9 cellular contexts compared by ENCODE assay signal in genomic region chr11:125874556-125875124, GRCh38. TPM values are rescaled to one million over a fixed set of nuclear protein-coding genes. Genes with fewer than 3 reads are reported as not detected.
DNase-seq lines count a peak whose midpoint lies in the region; ATAC-seq and TF ChIP-seq lines count a peak whose summit lies in the region.
"Had no signal": no experiment of that assay in that cellular context is flagged by ENCODE, and none has a peak within 500 bp of the region (broad histone marks: within the 10 kb centered on the region; RNA-seq: fewer than 3 reads in every experiment).

No MANE protein-coding gene starts in this region.

- no peaks in the 10 kb centered on the region for H3K36me3 ChIP-seq in neuronal stem cell (replicated peaks in 1 of 2; ENCODE audit: control insufficient read depth in 2 of 2, insufficient read depth in 2 of 2, low read length in 2 of 2)

- H3K14ac ChIP-seq in neuronal stem cell (ENCODE audit: low read length): no peak overlapping the region

- no peak overlapping the region for H2AK5ac ChIP-seq in neuronal stem cell (ENCODE audit: low read depth, low read length)

- H2BK12ac ChIP-seq in neuronal stem cell (ENCODE audit: low read length): no peak overlapping the region

- H4K8ac ChIP-seq in neuronal stem cell (ENCODE audit: low read depth, low read length): no peak overlapping the region

- no peak overlapping the region for H3K18ac ChIP-seq in neuronal stem cell (ENCODE audit: low read length)

- ATAC-seq in GM18867 (IDR thresholded peaks at IDR 0.05; ENCODE audit: unreplicated experiment) (peak; percentile 70), HG03469 (IDR thresholded peaks at IDR 0.05; ENCODE audit: unreplicated experiment) (peak; percentile 83), foreskin keratinocyte (peak; percentile 90)

- H2BK15ac ChIP-seq in neuronal stem cell (ENCODE audit: low read length): no peak overlapping the region

- H3K4me2 ChIP-seq in neuronal stem cell (ENCODE audit: insufficient read depth, low read length, poor library complexity, severe bottlenecking): no peak overlapping the region

- H3K4me3 ChIP-seq in neuronal stem cell (ENCODE audit: low read length in 2 of 2): no peak overlapping the region

- H2BK5ac ChIP-seq in neuronal stem cell (ENCODE audit: low read length): no peak overlapping the region

- no peak overlapping the region for H2BK120ac ChIP-seq in neuronal stem cell (ENCODE audit: low read depth, low read length)

- peaks cover 1 to 6% of the 10 kb centered on the region in 2 donors for H3K9me3 ChIP-seq in neuronal stem cell (replicated peaks in 1 of 2; ENCODE audit: control insufficient read depth in 2 of 2, insufficient read depth in 1 of 2, low read depth in 1 of 2, low read length in 2 of 2)

- H3K27ac ChIP-seq in C4-2B (peak overlapping the region; percentile 66), foreskin keratinocyte (no peak overlapping the region), neuronal stem cell (replicated peaks; ENCODE audit: low read length) (no peak overlapping the region)

- no peak overlapping the region for H3K4ac ChIP-seq in neuronal stem cell (ENCODE audit: low read length)

- H3K23ac ChIP-seq in neuronal stem cell (ENCODE audit: low read depth, low read length, poor library complexity): no peak overlapping the region

- TF ChIP-seq CTCF in C4-2B (conservative IDR thresholded peaks at IDR 0.05) (peak; percentile 92), foreskin keratinocyte (conservative IDR thresholded peaks at IDR 0.05) (peak; percentile 81)

- no peak overlapping the region for H3K9ac ChIP-seq in neuronal stem cell (ENCODE audit: low read depth, low read length, poor library complexity)

- H3K4me1 ChIP-seq in foreskin keratinocyte (no peaks in the 10 kb centered on the region), neuronal stem cell (ENCODE audit: control insufficient read depth in 2 of 2, insufficient read depth in 1 of 2, low read depth in 1 of 2, low read length in 2 of 2) (no peaks in the 10 kb centered on the region)

- no peaks in the 10 kb centered on the region for H3K27me3 ChIP-seq in foreskin keratinocyte
- no peaks in the 10 kb centered on the region for H3K27me3 ChIP-seq in neuronal stem cell (ENCODE audit: control insufficient read depth in 3 of 3, insufficient read depth in 3 of 3, low read depth in 1 of 3, low read length in 3 of 3)

- no peak overlapping the region for H4K91ac ChIP-seq in neuronal stem cell (ENCODE audit: low read depth, low read length, poor library complexity)

- peak overlapping the region; percentile 54 for H2AFZ ChIP-seq in neuronal stem cell (ENCODE audit: low read length)

- H3K79me1 ChIP-seq in neuronal stem cell (ENCODE audit: low read depth, low read length): no peaks in the 10 kb centered on the region

- DNase-seq in NCI-H69 (lab: John Stamatoyannopoulos, UW) (peak; percentile 81), activated T-cell treated with anti-CD3 and anti-CD28 coated beads for 4 hours (peak; percentile 22), foreskin keratinocyte (peak in 1 of 2 donors; percentile 45), neuronal stem cell (ENCODE audit: low spot score) (peak; percentile 72), GM19238 (ENCODE audit: insufficient read length, low spot score) (no peak)

- WGBS in neuronal stem cell (ENCODE audit: extremely low coverage in 2 of 2, insufficient read length in 2 of 2, insufficient replicate concordance in 1 of 2), 2 donors: no CpG with 5 or more reads among the region's 8 CpGs

RNA-seq across cellular contexts. Expression of gene HYLS1, which starts 12.8 kb away (rescaled TPM):
- 13.3 and 14.7 TPM in 2 replicates for total RNA-seq in foreskin keratinocyte
- polyA plus RNA-seq in foreskin keratinocyte: 10.4 and 14.6 TPM in 2 replicates
- polyA plus RNA-seq in neuronal stem cell (2013, experiment 1 of 2): 7.1 TPM
- 6.8 TPM for polyA plus RNA-seq in neuronal stem cell (2013, experiment 2 of 2)

RNA-seq across cellular contexts. Expression of gene PUS3, which starts 28.4 kb away (rescaled TPM):
- total RNA-seq in foreskin keratinocyte: 12.8 and 13.8 TPM in 2 replicates
- polyA plus RNA-seq in foreskin keratinocyte: 8.9 and 12.9 TPM in 2 replicates
- 16.9 TPM for polyA plus RNA-seq in neuronal stem cell (2013, experiment 1 of 2)
- 18.4 TPM for polyA plus RNA-seq in neuronal stem cell (2013, experiment 2 of 2)

RNA-seq across cellular contexts. Expression of gene DDX25, which starts 29.7 kb away (rescaled TPM):
- not detected in 2 replicates for total RNA-seq in foreskin keratinocyte
- polyA plus RNA-seq in foreskin keratinocyte: 0.02 TPM in 1 of 2 replicates, not detected in the other
- polyA plus RNA-seq in neuronal stem cell (2013, experiment 1 of 2): 7.2 TPM
- polyA plus RNA-seq in neuronal stem cell (2013, experiment 2 of 2): 7.3 TPM
- total RNA-seq: T-helper 1 cell treated with Interleukin-12 subunit alpha and Interleukin-12 subunit beta and Interleukin-4 antibody, amounts not matched to agents 30 ng/mL and 1 ng/mL, for 36 hours had no signal

RNA-seq across cellular contexts. Expression of gene PATE4, which starts 41.5 kb away (rescaled TPM):
- total RNA-seq in foreskin keratinocyte: not detected in 2 replicates
- not detected in 2 replicates for polyA plus RNA-seq in foreskin keratinocyte
- polyA plus RNA-seq in neuronal stem cell (2013, experiment 1 of 2): not detected
- polyA plus RNA-seq in neuronal stem cell (2013, experiment 2 of 2): not detected
- total RNA-seq: T-helper 1 cell treated with Interleukin-12 subunit alpha and Interleukin-12 subunit beta and Interleukin-4 antibody, amounts not matched to agents 30 ng/mL and 1 ng/mL, for 36 hours had no signal
